In genomic region chr22:32660292-32660691, GRCh38 we compare ENCODE assay signal across 8 cellular contexts.
DNase-seq lines count a peak whose midpoint lies in the region; ATAC-seq and TF ChIP-seq lines count a peak whose summit lies in the region.

No MANE protein-coding gene starts in this region.

- H3K36me3 ChIP-seq in GM06990 (ENCODE audit: control insufficient read depth, insufficient read depth, low read length): no peaks in the 10 kb centered on the region

- H3K27me3 ChIP-seq in GM06990 (replicated peaks; ENCODE audit: control insufficient read depth, insufficient read depth, low read length): 0 out of 2 replicates have a peak, but pooled peaks cover 1% of the 10 kb centered on the region

- no peak overlapping the region for H3K27ac ChIP-seq in VCaP

- ATAC-seq in GM18505 (IDR thresholded peaks at IDR 0.05; ENCODE audit: unreplicated experiment): no peak
- ATAC-seq in GM19395 (IDR thresholded peaks at IDR 0.05; ENCODE audit: unreplicated experiment): no peak

- H3K4me3 ChIP-seq in GM06990 (replicated peaks; ENCODE audit: low read depth, low read length) (no peak overlapping the region), cardiac fibroblast (replicated peaks in 1 of 2; ENCODE audit: low read depth in 2 of 2, low read length in 2 of 2) (no peak overlapping the region)

- DNase-seq in GM06990 (ENCODE audit: extremely low read depth, insufficient read length) (peak; percentile 14), MV-4-11 (lab: John Stamatoyannopoulos, UW) (peak; percentile 77), cardiac fibroblast (ENCODE audit: low read depth in 2 of 2) (peak; percentile 67 to 71), left kidney (ENCODE audit: low read depth, low spot score) (peak; percentile 84)
- peak; percentile 15 for DNase-seq in stimulated activated CD8-positive, alpha-beta memory T cell treated with anti-CD3 and anti-CD28 coated beads, Interleukin-12 subunit alpha, Interleukin-12 subunit beta, amount 100 ng/mL, for 1 hour (ENCODE audit: low read depth)

- peak; percentile 66 for TF ChIP-seq CTCF in GM06990 (IDR thresholded peaks at IDR 0.05; ENCODE audit: insufficient read depth, low read length, poor library complexity, severe bottlenecking)
- TF ChIP-seq CTCF in VCaP (conservative IDR thresholded peaks at IDR 0.05): peak; percentile 82
- peak; percentile 74 for TF ChIP-seq CTCF in cardiac fibroblast (IDR thresholded peaks at IDR 0.05; ENCODE audit: low read depth, low read length)

- no peak for TF ChIP-seq POLR2A in GM18505 (IDR thresholded peaks at IDR 0.05; ENCODE audit: borderline replicate concordance, extremely low read depth, insufficient read depth, insufficient read length)

Comparison
In these comparisons a context has a peak if more than half of its experiments do, and no peak if none do; other contexts are left out.
1. DNase-seq: peak in every context shown above with its lines; median percentile 84 in left kidney; 77 in MV-4-11; 69 in cardiac fibroblast; 15 in stimulated activated CD8-positive, alpha-beta memory T cell treated with anti-CD3 and anti-CD28 coated beads, Interleukin-12 subunit alpha, Interleukin-12 subunit beta, amount 100 ng/mL, for 1 hour; 14 in GM06990.